Comparison of ENCODE assay signal across 9 cellular contexts in genomic region chr11:65388731-65389130, GRCh38. TPM values are rescaled to one million over a fixed set of nuclear protein-coding genes. Genes with fewer than 3 reads are reported as not detected.
A peak's percentile ranks its signal among the peaks of the same experiment; 100 is the strongest.
DNase-seq lines count a peak whose midpoint lies in the region; ATAC-seq, FAIRE-seq and TF ChIP-seq lines count a peak whose summit lies in the region.
"Had no signal": no experiment of that assay in that cellular context is flagged by ENCODE, and none has a peak within 500 bp of the region (broad histone marks: within the 10 kb centered on the region; RNA-seq: fewer than 3 reads in every experiment).

No MANE protein-coding gene starts in this region.

- WGBS in GM23248 (ENCODE audit: low coverage in 1 of 2, low lambda C conversion rate in 2 of 2, missing lambda C conversion rate in 2 of 2), 2 experiments = 90 to 94% methylated on average over 4 of the region's 4 CpGs
- 77 to 88% methylated on average over 4 of the region's 4 CpGs for WGBS in esophagus, 2 donors

- H3K36me3 ChIP-seq in GM23248 (ENCODE audit: low read depth) (peaks cover 4% of the 10 kb centered on the region; the same call in 1 of the 2 replicates), esophagus (ENCODE audit: control insufficient read depth in 2 of 2, insufficient read depth in 2 of 2, low read length in 1 of 2) (peaks cover 9 to 37% of the 10 kb centered on the region in 2 donors), kidney (ENCODE audit: control insufficient read depth in 1 of 2, insufficient read depth in 2 of 2, low read length in 2 of 2) (peaks cover 2 to 3% of the 10 kb centered on the region in 2 donors)

- no peak for ATAC-seq in T-cell (replicated peaks in 1 of 4)
- ATAC-seq in HG02852 (IDR thresholded peaks at IDR 0.05; ENCODE audit: unreplicated experiment) = no peak

- H3K9ac ChIP-seq in GM23248 = peak overlapping the region; percentile 92
- peak overlapping the region in 1 of 2 donors; percentile 38 for H3K9ac ChIP-seq in kidney (ENCODE audit: low read length in 2 of 2)

- DNase-seq in GM23248 (peak; percentile 43), T-cell (no peak), kidney (no peak), COLO668 (lab: John Stamatoyannopoulos, UW; ENCODE audit: unreplicated experiment) (no peak)
- DNase-seq: amniotic stem cell, NCI-H2081 had no signal

- FAIRE-seq in kidney (lab: Jason Lieb, UNC) = no peak

- H3K27me3 ChIP-seq in GM23248 (replicated peaks; ENCODE audit: insufficient read depth) = no peaks in the 10 kb centered on the region
- H3K27me3 ChIP-seq in esophagus (ENCODE audit: control insufficient read depth in 1 of 2, insufficient read depth in 2 of 2, low read length in 2 of 2) = no peaks in the 10 kb centered on the region

- CTCF ChIA-PET in T-cell (lab: Charles Lee) = interaction anchor here in 1 of 2 donors (1.3 kb wide), 1 partner anchor 18 kb away, joined by 3 read pairs; no protein-coding TSS in a partner anchor

- H3K27me3 Mint-ChIP-seq in T-cell = no peaks in the 10 kb centered on the region

- peaks cover 89% of the 10 kb centered on the region for H3K79me2 ChIP-seq in GM23248 (ENCODE audit: insufficient read depth)

- in situ Hi-C loops in GM23248 (cut with MboI) = no loop called here

- POLR2A ChIA-PET in T-cell (lab: Charles Lee) = interaction anchor here (0.5 to 0.7 kb wide), 3 partner anchors 118 to 1592 kb away, joined by 3 to 4 read pairs (median 4); no protein-coding TSS in a partner anchor

- no peaks in the 10 kb centered on the region for H3K9me2 ChIP-seq in GM23248 (ENCODE audit: insufficient read depth)

- peaks cover 11% of the 10 kb centered on the region for H3K36me3 Mint-ChIP-seq in T-cell

- H3K27ac ChIP-seq in GM23248 (peak overlapping the region; percentile 99), esophagus (ENCODE audit: low read depth in 2 of 2, low read length in 1 of 2) (peak overlapping the region in 1 of 2 donors; percentile 44), skin epidermis (peak overlapping the region in 15 of 21 experiments; percentile 1 to 98 (median 65)), kidney (ENCODE audit: low read depth in 2 of 2, low read length in 2 of 2) (no peak overlapping the region)

- no peak for TF ChIP-seq CTCF in kidney (IDR thresholded peaks at IDR 0.05; ENCODE audit: borderline replicate concordance, extremely low read depth, insufficient read depth)

- intact Hi-C loops in kidney (cut with DNase I) = no loop called here

- H3K4me3 ChIP-seq in GM23248 = peak overlapping the region; percentile 94
- peak overlapping the region; percentile 32 to 84 for H3K4me3 ChIP-seq in esophagus (ENCODE audit: low read depth in 1 of 2, low read length in 2 of 2)
- peak overlapping the region in 4 of 7 experiments; percentile 11 to 91 (median 40) for H3K4me3 ChIP-seq in skin epidermis
- no peak overlapping the region for H3K4me3 ChIP-seq in kidney (ENCODE audit: low read length in 2 of 2)

- no peaks in the 10 kb centered on the region for H3K9me3 Mint-ChIP-seq in T-cell

- H3K9me3 ChIP-seq in GM23248 (ENCODE audit: low read depth) (no peaks in the 10 kb centered on the region), esophagus (ENCODE audit: control insufficient read depth in 2 of 2, insufficient read depth in 1 of 2, low read depth in 1 of 2, low read length in 1 of 2) (no peaks in the 10 kb centered on the region), kidney (ENCODE audit: control insufficient read depth in 1 of 2, low read length in 2 of 2) (no peaks in the 10 kb centered on the region)

- H4K20me1 ChIP-seq in GM23248 (ENCODE audit: insufficient read depth) = no peaks in the 10 kb centered on the region

- peaks cover 56% of the 10 kb centered on the region for H3K4me1 ChIP-seq in GM23248 (ENCODE audit: insufficient read depth)
- H3K4me1 ChIP-seq in esophagus (ENCODE audit: control insufficient read depth in 2 of 2, insufficient read depth in 2 of 2, low read length in 1 of 2) = peaks cover 17 to 34% of the 10 kb centered on the region in 2 donors
- H3K4me1 ChIP-seq in kidney (ENCODE audit: control insufficient read depth in 1 of 2, insufficient read depth in 1 of 2, low read depth in 1 of 2, low read length in 2 of 2) = peaks cover 21 to 45% of the 10 kb centered on the region in 2 donors

- peaks cover 17% of the 10 kb centered on the region for H3F3A ChIP-seq in GM23248 (ENCODE audit: insufficient read depth)

- H3K4me3 Mint-ChIP-seq in T-cell = peak overlapping the region; percentile 87 to 96 (median 91)

- peak overlapping the region; percentile 62 to 67 for H3K27ac Mint-ChIP-seq in T-cell

- H3K4me1 Mint-ChIP-seq in T-cell = peaks cover 60 to 76% (median 64%) of the 10 kb centered on the region in 3 donors

- no peak overlapping the region for H2AFZ ChIP-seq in GM23248

- H3K4me2 ChIP-seq in GM23248 (ENCODE audit: unreplicated experiment) = peak overlapping the region; percentile 98

RNA-seq across cellular contexts. Expression of gene FRMD8, which starts 2.3 kb away (rescaled TPM):
- 80.2 and 106 TPM in 2 replicates for total RNA-seq in GM23248 (2014; rRNA removed; shearing (Covaris generic))
- polyA plus RNA-seq in GM23248 (2016; fragmentation: Nextera tagmentation; extraction: Ambion mirVana) (25.4 and 30.0 TPM in 2 replicates), esophagus (10 to 100 TPM; 25.2 to 27.8 TPM), kidney (ENCODE audit: insufficient read depth, low read depth, low replicate concordance) (9.4 TPM)
- total RNA-seq in T-cell (10 to 100 TPM; 35.6 to 79.1 (median 77.8) TPM), kidney (41.3 TPM)

RNA-seq across cellular contexts. Expression of gene SLC25A45, which starts 6.3 kb away (rescaled TPM):
- total RNA-seq in GM23248 (2014; rRNA removed; shearing (Covaris generic)) = 3.6 and 6.4 TPM in 2 replicates
- polyA plus RNA-seq in GM23248 (2016; fragmentation: Nextera tagmentation; extraction: Ambion mirVana) (3.7 and 3.9 TPM in 2 replicates), esophagus (1 to 10 TPM; 2.4 to 6.0 TPM), kidney (ENCODE audit: insufficient read depth, low read depth, low replicate concordance) (4.1 TPM)
- total RNA-seq in T-cell (10 to 100 TPM; 18.7 to 72.2 (median 22.6) TPM), kidney (14.7 TPM)

RNA-seq across cellular contexts. Expression of gene NEAT1, which starts 33.9 kb away (rescaled TPM):
- 74.3 and 143 TPM in 2 replicates for total RNA-seq in GM23248 (2014; rRNA removed; shearing (Covaris generic))
- polyA plus RNA-seq in GM23248 (2016; fragmentation: Nextera tagmentation; extraction: Ambion mirVana) = 36.2 and 50.7 TPM in 2 replicates
- total RNA-seq in T-cell = 1,000 to 10,000 TPM in 1 of 5 donors, 100 to 1,000 TPM in 4; 368 to 1,017 (median 906) TPM
- 1,000 to 10,000 TPM in 1 of 2 donors, 100 to 1,000 TPM in 1; 536 to 1,203 TPM for polyA plus RNA-seq in esophagus
- total RNA-seq in kidney = 1,006 TPM
- polyA plus RNA-seq in kidney (ENCODE audit: insufficient read depth, low read depth, low replicate concordance) = 595 TPM

RNA-seq across cellular contexts. Expression of gene TIGD3, which starts 34.2 kb away (rescaled TPM):
- not detected in 2 replicates for total RNA-seq in GM23248 (2014; rRNA removed; shearing (Covaris generic))
- polyA plus RNA-seq in GM23248 (2016; fragmentation: Nextera tagmentation; extraction: Ambion mirVana) (not detected in 2 replicates), esophagus (under 1 TPM; 0.10 to 0.16 TPM), kidney (ENCODE audit: insufficient read depth, low read depth, low replicate concordance) (0.95 TPM)
- total RNA-seq in T-cell (1 to 10 TPM in 2 of 5 donors, under 1 TPM in 3; 0.48 to 1.3 (median 0.92) TPM), kidney (0.19 TPM)

RNA-seq across cellular contexts. Expression of gene DPF2, which starts 55.1 kb away (rescaled TPM):
- 27.7 and 30.0 TPM in 2 replicates for total RNA-seq in GM23248 (2014; rRNA removed; shearing (Covaris generic))
- polyA plus RNA-seq in GM23248 (2016; fragmentation: Nextera tagmentation; extraction: Ambion mirVana) = 51.2 and 54.1 TPM in 2 replicates
- total RNA-seq in T-cell = 10 to 100 TPM; 57.9 to 95.4 (median 91.7) TPM
- polyA plus RNA-seq in esophagus = 10 to 100 TPM; 12.2 to 17.4 TPM
- 58.5 TPM for total RNA-seq in kidney
- polyA plus RNA-seq in kidney (ENCODE audit: insufficient read depth, low read depth, low replicate concordance) = 25.9 TPM

Comparison
In these comparisons a context has a peak if more than half of its experiments do, and no peak if none do; other contexts are left out.
1. H3K27ac ChIP-seq: peak in GM23248 (single experiment) and skin epidermis (15 of 21); none in kidney (0 of 2).
2. H3K4me3 ChIP-seq: peak in GM23248 (single experiment), esophagus (2 of 2) and skin epidermis (4 of 7); none in kidney (0 of 2).